1 cellular context compared by ENCODE assay signal in the genomic region with DNA sequence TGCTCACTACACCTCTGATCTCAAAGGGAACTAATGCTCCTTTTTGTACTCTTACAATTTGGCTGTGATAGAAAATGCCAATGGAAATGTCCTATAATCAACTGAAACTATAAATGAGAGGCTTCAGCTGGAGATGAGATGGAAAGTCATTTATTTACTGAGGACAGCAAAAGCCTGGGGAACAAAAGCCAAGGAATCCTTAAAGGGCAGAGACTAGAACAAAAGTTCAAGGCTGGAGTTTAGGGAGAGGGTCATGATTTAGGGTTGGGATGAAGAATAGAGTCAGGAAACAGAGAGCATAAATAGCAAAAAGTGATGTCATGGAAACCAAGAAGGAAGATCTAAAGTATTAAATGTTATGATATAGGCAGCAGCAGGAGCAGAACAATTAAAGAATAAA.
TF ChIP-seq lines count a peak whose summit lies in the region.

No MANE protein-coding gene starts in this region.

TF ChIP-seq in liver, 16 proteins besides CTCF, POLR2A, EP300 and RAD21 (continued from another document):
- TF ChIP-seq, protein P1, sequence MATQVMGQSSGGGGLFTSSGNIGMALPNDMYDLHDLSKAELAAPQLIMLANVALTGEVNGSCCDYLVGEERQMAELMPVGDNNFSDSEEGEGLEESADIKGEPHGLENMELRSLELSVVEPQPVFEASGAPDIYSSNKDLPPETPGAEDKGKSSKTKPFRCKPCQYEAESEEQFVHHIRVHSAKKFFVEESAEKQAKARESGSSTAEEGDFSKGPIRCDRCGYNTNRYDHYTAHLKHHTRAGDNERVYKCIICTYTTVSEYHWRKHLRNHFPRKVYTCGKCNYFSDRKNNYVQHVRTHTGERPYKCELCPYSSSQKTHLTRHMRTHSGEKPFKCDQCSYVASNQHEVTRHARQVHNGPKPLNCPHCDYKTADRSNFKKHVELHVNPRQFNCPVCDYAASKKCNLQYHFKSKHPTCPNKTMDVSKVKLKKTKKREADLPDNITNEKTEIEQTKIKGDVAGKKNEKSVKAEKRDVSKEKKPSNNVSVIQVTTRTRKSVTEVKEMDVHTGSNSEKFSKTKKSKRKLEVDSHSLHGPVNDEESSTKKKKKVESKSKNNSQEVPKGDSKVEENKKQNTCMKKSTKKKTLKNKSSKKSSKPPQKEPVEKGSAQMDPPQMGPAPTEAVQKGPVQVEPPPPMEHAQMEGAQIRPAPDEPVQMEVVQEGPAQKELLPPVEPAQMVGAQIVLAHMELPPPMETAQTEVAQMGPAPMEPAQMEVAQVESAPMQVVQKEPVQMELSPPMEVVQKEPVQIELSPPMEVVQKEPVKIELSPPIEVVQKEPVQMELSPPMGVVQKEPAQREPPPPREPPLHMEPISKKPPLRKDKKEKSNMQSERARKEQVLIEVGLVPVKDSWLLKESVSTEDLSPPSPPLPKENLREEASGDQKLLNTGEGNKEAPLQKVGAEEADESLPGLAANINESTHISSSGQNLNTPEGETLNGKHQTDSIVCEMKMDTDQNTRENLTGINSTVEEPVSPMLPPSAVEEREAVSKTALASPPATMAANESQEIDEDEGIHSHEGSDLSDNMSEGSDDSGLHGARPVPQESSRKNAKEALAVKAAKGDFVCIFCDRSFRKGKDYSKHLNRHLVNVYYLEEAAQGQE (IDR thresholded peaks at IDR 0.05), result no peak
